In genomic region chrX:128676651-128677050, GRCh38 we compare ENCODE assay signal across 15 cellular contexts.
A peak's percentile ranks its signal among the peaks of the same experiment; 100 is the strongest.
DNase-seq lines count a peak whose midpoint lies in the region; ATAC-seq and TF ChIP-seq lines count a peak whose summit lies in the region.
"Had no signal": no experiment of that assay in that cellular context is flagged by ENCODE, and none has a peak within 500 bp of the region (broad histone marks: within the 10 kb centered on the region; RNA-seq: fewer than 3 reads in every experiment).

No MANE protein-coding gene starts in this region.

- H3K9me3 ChIP-seq in mammary epithelial cell (replicated peaks; ENCODE audit: insufficient read depth, low read length) (peaks cover 9% of the 10 kb centered on the region), right lobe of liver (no peaks in the 10 kb centered on the region)
- H3K9me3 ChIP-seq: Caco-2 had no signal

- H3K27ac Mint-ChIP-seq in MCF 10A (ENCODE audit: low read depth, unreplicated experiment): no peak overlapping the region
- H3K27ac Mint-ChIP-seq: CD8-positive, alpha-beta memory T cell; GM23338 had no signal

- CTCF ChIA-PET in MCF 10A (lab: Yijun Ruan, JAX) (interaction anchor here (0.6 kb wide), 1 partner anchor 637 kb away, joined by 3 read pairs; no protein-coding TSS in a partner anchor), mammary epithelial cell (lab: Charles Lee; ENCODE audit: low non-redundant PET) (no interaction called here)

- no peaks in the 10 kb centered on the region for H3K36me3 Mint-ChIP-seq in MCF 10A (ENCODE audit: insufficient read depth, unreplicated experiment)
- H3K36me3 Mint-ChIP-seq: CD8-positive, alpha-beta memory T cell had no signal

- BruUV-seq in MCF 10A (replicated peaks; lab: Mats Ljungman, UMichigan) (no TSS peak), mammary epithelial cell (replicated peaks; lab: Mats Ljungman, UMichigan) (no TSS peak)

- ATAC-seq in right lobe of liver: no peak
- ATAC-seq in GM21423 (IDR thresholded peaks at IDR 0.05; ENCODE audit: unreplicated experiment): no peak
- ATAC-seq: GM23338 had no signal

- H3K4me3 ChIP-seq in mammary epithelial cell (replicated peaks in 1 of 3; ENCODE audit: insufficient read depth in 1 of 3, low read depth in 2 of 3, low read length in 3 of 3): no peak overlapping the region
- H3K4me3 ChIP-seq in astrocyte of the cerebellum (ENCODE audit: low read depth, low read length): no peak overlapping the region
- no peak overlapping the region for H3K4me3 ChIP-seq in right lobe of liver
- H3K4me3 ChIP-seq: GM23338 had no signal

- H3K4me2 ChIP-seq in mammary epithelial cell (ENCODE audit: insufficient read depth, low read depth, low read length): no peak overlapping the region
- H3K4me2 ChIP-seq: GM23338 had no signal

- peak; percentile 9 for DNase-seq in MCF 10A (ENCODE audit: unreplicated experiment)
- DNase-seq in mammary epithelial cell: no peak
- peak; percentile 1 for DNase-seq in astrocyte of the cerebellum (ENCODE audit: low read depth)
- peak; percentile 18 for DNase-seq in iris pigment epithelial cell (ENCODE audit: low read depth)
- DNase-seq in anterior cingulate cortex (lab: John Stamatoyannopoulos, UW): no peak
- no peak for DNase-seq in central memory CD4-positive, alpha-beta T cell
- no peak for DNase-seq in right lobe of liver
- DNase-seq: Caco-2; CD8-positive, alpha-beta memory T cell; DND-41; GDM1; H7 had no signal

- H3K27ac ChIP-seq in mammary epithelial cell (ENCODE audit: insufficient read depth, low read depth, low read length) (no peak overlapping the region), right lobe of liver (no peak overlapping the region)
- H3K27ac ChIP-seq: 22Rv1 had no signal

- H4K20me1 ChIP-seq in mammary epithelial cell (ENCODE audit: insufficient read depth, low read length): no peaks in the 10 kb centered on the region

- no peak for TF ChIP-seq POLR2A in right lobe of liver (IDR thresholded peaks at IDR 0.05)

- H3K79me2 ChIP-seq in mammary epithelial cell (ENCODE audit: insufficient read depth, low read length): no peaks in the 10 kb centered on the region

- no peak overlapping the region for H3K4me3 Mint-ChIP-seq in MCF 10A (ENCODE audit: unreplicated experiment)
- H3K4me3 Mint-ChIP-seq: CD8-positive, alpha-beta memory T cell; GM23338 had no signal

- WGBS in mammary epithelial cell (ENCODE audit: low coverage, missing lambda C conversion rate): 38% methylated on average over 4 of the region's 4 CpGs
- WGBS in right lobe of liver (ENCODE audit: insufficient coverage, low coverage, low lambda C conversion rate, missing lambda C conversion rate): 48% methylated on average over 4 of the region's 4 CpGs

- in situ Hi-C loops in mammary epithelial cell (cut with MboI; ENCODE audit: low sequenced_read_pairs in 2 of 2): no loop called here
- in situ Hi-C loops in astrocyte of the cerebellum (cut with HindIII; ENCODE audit: low sequenced_read_pairs): no loop called here

- no peaks in the 10 kb centered on the region for H3K27me3 ChIP-seq in mammary epithelial cell (ENCODE audit: insufficient read depth, low read length)
- H3K27me3 ChIP-seq in right lobe of liver: no peaks in the 10 kb centered on the region

- no peaks in the 10 kb centered on the region for H3K9me3 Mint-ChIP-seq in MCF 10A (ENCODE audit: unreplicated experiment)

- dilution Hi-C loops in mammary epithelial cell (cut with HindIII; ENCODE audit: low sequenced_read_pairs): no loop called here

- H2AFZ ChIP-seq in mammary epithelial cell (ENCODE audit: low read depth, low read length): no peak overlapping the region
- H2AFZ ChIP-seq: GM23338 had no signal

- intact Hi-C loops in MCF 10A (cut with micrococcal nuclease) (no loop called here), mammary epithelial cell (cut with micrococcal nuclease) (no loop called here), right lobe of liver (cut with DNase I) (no loop called here)

- H3K4me1 Mint-ChIP-seq in MCF 10A (ENCODE audit: insufficient read depth, unreplicated experiment): peaks cover 6% of the 10 kb centered on the region
- H3K4me1 Mint-ChIP-seq: CD8-positive, alpha-beta memory T cell had no signal

- no peak overlapping the region for H3K9ac ChIP-seq in mammary epithelial cell (ENCODE audit: insufficient read depth, low read length)

- H3K36me3 ChIP-seq in mammary epithelial cell (ENCODE audit: insufficient read depth, low read length) (no peaks in the 10 kb centered on the region), right lobe of liver (no peaks in the 10 kb centered on the region)

- TF ChIP-seq CTCF in MCF 10A (IDR thresholded peaks at IDR 0.05; ENCODE audit: unreplicated experiment): no peak
- TF ChIP-seq CTCF in mammary epithelial cell (conservative IDR thresholded peaks at IDR 0.05 in 1 of 2, IDR thresholded peaks at IDR 0.05 in 1 of 2; ENCODE audit: extremely low read depth in 1 of 2, insufficient read depth in 1 of 2, low read depth in 1 of 2, low read length in 2 of 2): no peak
- TF ChIP-seq CTCF in astrocyte of the cerebellum (IDR thresholded peaks at IDR 0.05; ENCODE audit: low read depth, low read length, missing control alignments): no peak
- no peak for TF ChIP-seq CTCF in right lobe of liver (IDR thresholded peaks at IDR 0.05)

- POLR2A ChIA-PET in MCF 10A (lab: Yijun Ruan, JAX): no interaction called here

- H3K4me1 ChIP-seq in mammary epithelial cell (ENCODE audit: insufficient read depth, low read length) (no peaks in the 10 kb centered on the region), right lobe of liver (no peaks in the 10 kb centered on the region)
- H3K4me1 ChIP-seq: Caco-2 had no signal

- no peaks in the 10 kb centered on the region for H3K27me3 Mint-ChIP-seq in MCF 10A (ENCODE audit: insufficient read depth, unreplicated experiment)

Comparison
In these comparisons a context has a peak if more than half of its experiments do, and no peak if none do; other contexts are left out.
1. DNase-seq: peak in MCF 10A (single experiment), astrocyte of the cerebellum (single experiment) and iris pigment epithelial cell (single experiment); none in mammary epithelial cell (single experiment), anterior cingulate cortex (0 of 58), central memory CD4-positive, alpha-beta T cell (single experiment) and right lobe of liver (0 of 3).